Comparison of ENCODE assay signal across 14 cellular contexts in the genomic region with DNA sequence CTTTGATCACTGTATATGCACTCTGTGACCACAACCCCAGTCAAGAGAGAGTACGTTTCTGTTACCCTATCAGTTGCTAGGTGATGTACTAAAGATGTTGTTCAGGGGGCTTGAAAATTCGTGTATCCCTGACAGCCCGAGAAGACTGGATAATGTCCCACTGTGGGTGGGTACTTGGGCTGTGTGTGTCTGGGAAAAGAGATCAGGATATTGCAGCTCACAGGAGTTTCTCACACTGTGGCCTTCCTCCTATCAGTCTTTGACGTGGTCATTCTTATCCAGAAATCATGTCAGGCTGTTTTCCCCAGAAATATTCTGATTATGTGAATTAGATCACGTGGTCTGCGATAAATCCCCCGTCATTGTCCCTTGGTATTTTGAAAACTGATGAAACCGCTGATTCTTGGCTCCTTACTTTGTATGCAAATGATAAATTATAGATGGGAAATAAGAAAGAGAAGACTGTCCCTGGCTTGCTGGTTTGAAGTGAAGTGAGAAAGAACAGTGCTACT.
DNase-seq lines count a peak whose midpoint lies in the region; ATAC-seq and TF ChIP-seq lines count a peak whose summit lies in the region.
"Had no signal": no experiment of that assay in that cellular context is flagged by ENCODE, and none has a peak within 500 bp of the region (broad histone marks: within the 10 kb centered on the region; RNA-seq: fewer than 3 reads in every experiment).

No MANE protein-coding gene starts in this region.

- no peaks in the 10 kb centered on the region for H3K27me3 ChIP-seq in right cardiac atrium (ENCODE audit: control insufficient read depth, insufficient read depth)
- H3K27me3 ChIP-seq: BLaER1 treated with 17β-estradiol and CSF1 and Interleukin-3, amounts not matched to agents 10 nM and 100 nM had no signal

- no peaks in the 10 kb centered on the region for H3K9me3 ChIP-seq in right cardiac atrium (ENCODE audit: control insufficient read depth, low read length)
- H3K9me3 ChIP-seq: HAP-1 had no signal

- intact Hi-C loops in right cardiac atrium (cut with DNase I) (no loop called here), left ventricle myocardium superior (cut with micrococcal nuclease) (no loop called here)

- no peak overlapping the region for H3K4me3 ChIP-seq in right cardiac atrium (ENCODE audit: low read length)
- no peak overlapping the region for H3K4me3 ChIP-seq in fibroblast of pulmonary artery (replicated peaks; ENCODE audit: low read depth, low read length)
- H3K4me3 ChIP-seq: BLaER1 treated with 17β-estradiol and CSF1 and Interleukin-3, amounts not matched to agents 10 nM and 100 nM; GM23248; HAP-1 had no signal

- 40% methylated on average over 8 of the region's 8 CpGs for WGBS in right cardiac atrium

- DNase-seq in right cardiac atrium (no peak), left ventricle myocardium superior (no peak), fibroblast of pulmonary artery (ENCODE audit: low read depth) (peak; percentile 2), GDM1 (lab: John Stamatoyannopoulos, UW) (no peak), GM10266 (ENCODE audit: extremely low spot score) (no peak)
- no peak for DNase-seq in activated naive CD4-positive, alpha-beta T cell (lab: John Stamatoyannopoulos, UW)
- DNase-seq: 8988T; Calu3; CD8-positive, alpha-beta T cell; DMS79 treated with DMSO at 0.1 percent for 48 hours; GM23248 had no signal

- H3K4me1 ChIP-seq in right cardiac atrium (ENCODE audit: control insufficient read depth, insufficient read depth, low read length): no peaks in the 10 kb centered on the region
- H3K4me1 ChIP-seq: BLaER1 treated with 17β-estradiol and CSF1 and Interleukin-3, amounts not matched to agents 10 nM and 100 nM; HAP-1 had no signal

- H3K27ac ChIP-seq in right cardiac atrium (ENCODE audit: low read length) (no peak overlapping the region), VCaP (peak overlapping the region; percentile 32; the same call in 1 of the 2 replicates)
- H3K27ac ChIP-seq: BLaER1 treated with 17β-estradiol and CSF1 and Interleukin-3, amounts not matched to agents 10 nM and 100 nM; GM23248 had no signal

- ATAC-seq in right cardiac atrium: peak; percentile 60 to 65
- no peak for ATAC-seq in left ventricle myocardium superior
- ATAC-seq: CD8-positive, alpha-beta T cell had no signal

- TF ChIP-seq CTCF in VCaP (conservative IDR thresholded peaks at IDR 0.05) (no peak), fibroblast of pulmonary artery (IDR thresholded peaks at IDR 0.05; ENCODE audit: low read length, missing control alignments) (no peak), GM10266 (IDR thresholded peaks at IDR 0.05; ENCODE audit: control insufficient read depth, insufficient read depth, low read depth, missing control alignments) (no peak)
